ENCODE assay signal across 15 cellular contexts in genomic region chr6:165574770-165575549, GRCh38.
DNase-seq lines count a peak whose midpoint lies in the region; ATAC-seq, FAIRE-seq and TF ChIP-seq lines count a peak whose summit lies in the region.
"Had no signal": no experiment of that assay in that cellular context is flagged by ENCODE, and none has a peak within 500 bp of the region (broad histone marks: within the 10 kb centered on the region; RNA-seq: fewer than 3 reads in every experiment).

No MANE protein-coding gene starts in this region.

- no peaks in the 10 kb centered on the region for H3K36me3 ChIP-seq in CD8-positive, alpha-beta memory T cell (ENCODE audit: insufficient read depth, low read length)
- no peaks in the 10 kb centered on the region for H3K36me3 ChIP-seq in lower lobe of right lung

- no peaks in the 10 kb centered on the region for H3K27me3 Mint-ChIP-seq in CD8-positive, alpha-beta memory T cell
- H3K27me3 Mint-ChIP-seq in activated CD4-positive, alpha-beta memory T cell treated with anti-CD3 and anti-CD28 coated beads, Interleukin-2, amount 10 ng/mL, durations not matched to agents 7 days and 5 days = no peaks in the 10 kb centered on the region
- H3K27me3 Mint-ChIP-seq in T-helper 2 cell treated with Interferon-gamma antibody and Interleukin-4, amounts not matched to agents 5 μg/mL and 100 μg/mL, for 36 hours (ENCODE audit: low read depth) = no peaks in the 10 kb centered on the region
- H3K27me3 Mint-ChIP-seq: activated CD4-positive, alpha-beta T cell treated with anti-CD3 and anti-CD28 coated beads, Interleukin-2, amount 10 ng/mL, durations not matched to agents 7 days and 5 days; type B pancreatic cell had no signal

- no peaks in the 10 kb centered on the region for H3K36me3 Mint-ChIP-seq in CD8-positive, alpha-beta memory T cell
- H3K36me3 Mint-ChIP-seq in activated CD4-positive, alpha-beta memory T cell treated with anti-CD3 and anti-CD28 coated beads, Interleukin-2, amount 10 ng/mL, durations not matched to agents 7 days and 5 days (ENCODE audit: low read depth) = no peaks in the 10 kb centered on the region
- H3K36me3 Mint-ChIP-seq in T-helper 2 cell treated with Interferon-gamma antibody and Interleukin-4, amounts not matched to agents 5 μg/mL and 100 μg/mL, for 36 hours (ENCODE audit: low read depth) = no peaks in the 10 kb centered on the region
- H3K36me3 Mint-ChIP-seq: type B pancreatic cell had no signal

- peaks cover 0 to 13% (median 2%) of the 10 kb centered on the region in 5 donors for H3K9me3 Mint-ChIP-seq in CD8-positive, alpha-beta memory T cell
- no peaks in the 10 kb centered on the region for H3K9me3 Mint-ChIP-seq in activated CD4-positive, alpha-beta memory T cell treated with anti-CD3 and anti-CD28 coated beads, Interleukin-2, amount 10 ng/mL, durations not matched to agents 7 days and 5 days
- H3K9me3 Mint-ChIP-seq in T-helper 2 cell treated with Interferon-gamma antibody and Interleukin-4, amounts not matched to agents 5 μg/mL and 100 μg/mL, for 36 hours = no peaks in the 10 kb centered on the region
- H3K9me3 Mint-ChIP-seq: activated CD4-positive, alpha-beta T cell treated with anti-CD3 and anti-CD28 coated beads, Interleukin-2, amount 10 ng/mL, durations not matched to agents 7 days and 5 days; H9; type B pancreatic cell had no signal

- DNase-seq in GM12892 (ENCODE audit: insufficient read length) (no peak), amniotic epithelial cell (ENCODE audit: low read depth) (peak; percentile 20), kidney tubule cell (ENCODE audit: low spot score) (peak; percentile 96), lower lobe of right lung (no peak)
- no peak for DNase-seq in CD8-positive, alpha-beta memory T cell
- DNase-seq in activated CD4-positive, alpha-beta memory T cell treated with anti-CD3 and anti-CD28 coated beads, Interleukin-2, amount 10 ng/mL, durations not matched to agents 7 days and 5 days = no peak
- DNase-seq in T-helper 2 cell treated with Interferon-gamma antibody and Interleukin-4, amounts not matched to agents 5 μg/mL and 100 μg/mL, for 36 hours (ENCODE audit: low spot score) = no peak
- DNase-seq: activated CD4-positive, alpha-beta T cell treated with anti-CD3 and anti-CD28 coated beads, Interleukin-2, amount 10 ng/mL, durations not matched to agents 7 days and 5 days; H9; hypothalamus; mucosa of descending colon; NCI-H524 treated with DMSO at 0.1 percent for 48 hours had no signal

- no peaks in the 10 kb centered on the region for H3K4me1 ChIP-seq in CD8-positive, alpha-beta memory T cell (ENCODE audit: insufficient read depth, low read length)
- H3K4me1 ChIP-seq in lower lobe of right lung = no peaks in the 10 kb centered on the region

- no peak overlapping the region for H3K27ac Mint-ChIP-seq in CD8-positive, alpha-beta memory T cell
- no peak overlapping the region for H3K27ac Mint-ChIP-seq in activated CD4-positive, alpha-beta memory T cell treated with anti-CD3 and anti-CD28 coated beads, Interleukin-2, amount 10 ng/mL, durations not matched to agents 7 days and 5 days
- no peak overlapping the region for H3K27ac Mint-ChIP-seq in T-helper 2 cell treated with Interferon-gamma antibody and Interleukin-4, amounts not matched to agents 5 μg/mL and 100 μg/mL, for 36 hours
- H3K27ac Mint-ChIP-seq: activated CD4-positive, alpha-beta T cell treated with anti-CD3 and anti-CD28 coated beads, Interleukin-2, amount 10 ng/mL, durations not matched to agents 7 days and 5 days; H9 had no signal

- POLR2A ChIA-PET in CD8-positive, alpha-beta memory T cell (lab: Charles Lee) = no interaction called here
- POLR2A ChIA-PET in activated CD4-positive, alpha-beta memory T cell treated with anti-CD3 and anti-CD28 coated beads, Interleukin-2, amount 10 ng/mL, durations not matched to agents 7 days and 5 days (lab: Charles Lee) = no interaction called here

- H3K27ac ChIP-seq in CD8-positive, alpha-beta memory T cell (ENCODE audit: low read depth, low read length) = no peak overlapping the region
- no peak overlapping the region for H3K27ac ChIP-seq in lower lobe of right lung

- CTCF ChIA-PET in CD8-positive, alpha-beta memory T cell (lab: Charles Lee) = no interaction called here
- CTCF ChIA-PET in activated CD4-positive, alpha-beta memory T cell treated with anti-CD3 and anti-CD28 coated beads, Interleukin-2, amount 10 ng/mL, durations not matched to agents 7 days and 5 days (lab: Charles Lee) = no interaction called here

- FAIRE-seq in GM12892 (lab: Jason Lieb, UNC) = peak; percentile 38

- intact Hi-C loops in lower lobe of right lung (cut with DNase I) = no loop called here

- H3K4me1 Mint-ChIP-seq in CD8-positive, alpha-beta memory T cell = no peaks in the 10 kb centered on the region
- no peaks in the 10 kb centered on the region for H3K4me1 Mint-ChIP-seq in activated CD4-positive, alpha-beta memory T cell treated with anti-CD3 and anti-CD28 coated beads, Interleukin-2, amount 10 ng/mL, durations not matched to agents 7 days and 5 days
- H3K4me1 Mint-ChIP-seq in T-helper 2 cell treated with Interferon-gamma antibody and Interleukin-4, amounts not matched to agents 5 μg/mL and 100 μg/mL, for 36 hours (ENCODE audit: low read depth) = no peaks in the 10 kb centered on the region
- H3K4me1 Mint-ChIP-seq: activated CD4-positive, alpha-beta T cell treated with anti-CD3 and anti-CD28 coated beads, Interleukin-2, amount 10 ng/mL, durations not matched to agents 7 days and 5 days; H9 had no signal

- no peak overlapping the region for H3K4me3 ChIP-seq in CD8-positive, alpha-beta memory T cell (ENCODE audit: low read length)
- no peak overlapping the region for H3K4me3 ChIP-seq in lower lobe of right lung
- H3K4me3 ChIP-seq: coronary artery, mucosa of descending colon had no signal

- TF ChIP-seq POLR2A in GM12892 (IDR thresholded peaks at IDR 0.05; ENCODE audit: low read depth, low read length) = no peak

- H3K4me3 Mint-ChIP-seq in CD8-positive, alpha-beta memory T cell = no peak overlapping the region
- no peak overlapping the region for H3K4me3 Mint-ChIP-seq in activated CD4-positive, alpha-beta memory T cell treated with anti-CD3 and anti-CD28 coated beads, Interleukin-2, amount 10 ng/mL, durations not matched to agents 7 days and 5 days
- H3K4me3 Mint-ChIP-seq in T-helper 2 cell treated with Interferon-gamma antibody and Interleukin-4, amounts not matched to agents 5 μg/mL and 100 μg/mL, for 36 hours = no peak overlapping the region
- H3K4me3 Mint-ChIP-seq: activated CD4-positive, alpha-beta T cell treated with anti-CD3 and anti-CD28 coated beads, Interleukin-2, amount 10 ng/mL, durations not matched to agents 7 days and 5 days; H9; type B pancreatic cell had no signal

- ATAC-seq in HG02678 (IDR thresholded peaks at IDR 0.05; ENCODE audit: unreplicated experiment) = peak; percentile 36
- ATAC-seq in lower lobe of right lung = no peak
- ATAC-seq: mucosa of descending colon had no signal

- no peaks in the 10 kb centered on the region for H3K27me3 ChIP-seq in CD8-positive, alpha-beta memory T cell (ENCODE audit: insufficient read depth, low read length, poor library complexity, severe bottlenecking)
- no peaks in the 10 kb centered on the region for H3K27me3 ChIP-seq in lower lobe of right lung (ENCODE audit: low read depth)

- no peak for TF ChIP-seq CTCF in lower lobe of right lung (IDR thresholded peaks at IDR 0.05)

- no peaks in the 10 kb centered on the region for H3K9me3 ChIP-seq in CD8-positive, alpha-beta memory T cell (ENCODE audit: low read length)
- no peaks in the 10 kb centered on the region for H3K9me3 ChIP-seq in lower lobe of right lung
- H3K9me3 ChIP-seq: mucosa of descending colon had no signal

Comparison
In these comparisons a context has a peak if more than half of its experiments do, and no peak if none do; other contexts are left out.
1. DNase-seq: peak in amniotic epithelial cell (single experiment) and kidney tubule cell (single experiment); none in GM12892 (single experiment), CD8-positive, alpha-beta memory T cell (0 of 5), activated CD4-positive, alpha-beta memory T cell treated with anti-CD3 and anti-CD28 coated beads, Interleukin-2, amount 10 ng/mL, durations not matched to agents 7 days and 5 days (single experiment), T-helper 2 cell treated with Interferon-gamma antibody and Interleukin-4, amounts not matched to agents 5 μg/mL and 100 μg/mL, for 36 hours (single experiment) and lower lobe of right lung (single experiment).